Comparison of ENCODE assay signal across 8 cellular contexts in genomic region chr19:58556633-58557252, GRCh38. TPM values are rescaled to one million over a fixed set of nuclear protein-coding genes. Genes with fewer than 3 reads are reported as not detected.
DNase-seq lines count a peak whose midpoint lies in the region; ATAC-seq, FAIRE-seq and TF ChIP-seq lines count a peak whose summit lies in the region.

No MANE protein-coding gene starts in this region.

- no peaks in the 10 kb centered on the region for H3K9me3 ChIP-seq in skeletal muscle satellite cell (replicated peaks; ENCODE audit: low read length)

- DNase-seq in H7, result no peak
- no peak for DNase-seq in fibroblast of the aortic adventitia (ENCODE audit: low read depth)
- DNase-seq in AG20443 (ENCODE audit: low spot score), result no peak
- DNase-seq in NCI-H748 (lab: John Stamatoyannopoulos, UW; ENCODE audit: unreplicated experiment), result no peak
- DNase-seq in urothelium cell line (ENCODE audit: low spot score), result no peak

- H3K9ac ChIP-seq in skeletal muscle satellite cell (ENCODE audit: low read depth, low read length), result peak overlapping the region; percentile 98

- peak overlapping the region; percentile 97 for H3K4me2 ChIP-seq in skeletal muscle satellite cell (ENCODE audit: low read length)

- H3K27me3 ChIP-seq in H7 (ENCODE audit: control insufficient read depth, insufficient read depth, low read length) (no peaks in the 10 kb centered on the region), skeletal muscle satellite cell (ENCODE audit: control insufficient read depth, insufficient read depth, low read length) (no peaks in the 10 kb centered on the region)

- H3K36me3 ChIP-seq in H7 (replicated peaks; ENCODE audit: control insufficient read depth, insufficient read depth, low read length), result peaks cover 19% of the 10 kb centered on the region
- H3K36me3 ChIP-seq in skeletal muscle satellite cell (ENCODE audit: insufficient read depth, low read length), result peaks cover 26% of the 10 kb centered on the region

- TF ChIP-seq CTCF in WI38 (IDR thresholded peaks at IDR 0.05; ENCODE audit: low read depth, low read length) (no peak), fibroblast of the aortic adventitia (IDR thresholded peaks at IDR 0.05; ENCODE audit: insufficient read depth, low read length) (no peak)

- ATAC-seq in HG03520 (IDR thresholded peaks at IDR 0.05; ENCODE audit: unreplicated experiment), result no peak

- peaks cover 39% of the 10 kb centered on the region for H3K4me1 ChIP-seq in skeletal muscle satellite cell (ENCODE audit: control insufficient read depth, insufficient read depth, low read length)

- FAIRE-seq in urothelium cell line (lab: Jason Lieb, UNC), result no peak

- H3K4me3 ChIP-seq in H7 (ENCODE audit: insufficient read depth, low read depth, low read length) (peak overlapping the region; percentile 79), WI38 (ENCODE audit: low read depth, low read length) (peak overlapping the region; percentile 96), fibroblast of the aortic adventitia (ENCODE audit: low read depth, low read length) (peak overlapping the region; percentile 92), skeletal muscle satellite cell (ENCODE audit: low read length) (peak overlapping the region; percentile 94)

RNA-seq across cellular contexts. Expression of gene UBE2M, which starts 1.7 kb away (rescaled TPM):
- total RNA-seq in H7 (2014; rRNA removed; shearing (Covaris generic)), result 131 and 188 TPM in 2 replicates
- total RNA-seq in fibroblast of the aortic adventitia (ENCODE audit: low replicate concordance), result 36.8 and 55.1 TPM in 2 replicates
- 64.6 and 93.0 TPM in 2 replicates for total RNA-seq in skeletal muscle satellite cell (2012; rRNA removed)

RNA-seq across cellular contexts. Expression of gene CHMP2A, which starts 1.8 kb away (rescaled TPM):
- 85.9 and 96.2 TPM in 2 replicates for total RNA-seq in H7 (2014; rRNA removed; shearing (Covaris generic))
- 109 and 239 TPM in 2 replicates for total RNA-seq in fibroblast of the aortic adventitia (ENCODE audit: low replicate concordance)
- total RNA-seq in skeletal muscle satellite cell (2012; rRNA removed), result 86.4 and 113 TPM in 2 replicates

RNA-seq across cellular contexts. Expression of gene TRIM28, which starts 12.9 kb away (rescaled TPM):
- 1,648 and 1,979 TPM in 2 replicates for total RNA-seq in H7 (2014; rRNA removed; shearing (Covaris generic))
- 233 and 474 TPM in 2 replicates for total RNA-seq in fibroblast of the aortic adventitia (ENCODE audit: low replicate concordance)
- total RNA-seq in skeletal muscle satellite cell (2012; rRNA removed), result 252 and 323 TPM in 2 replicates

RNA-seq across cellular contexts. Expression of gene MZF1, which starts 16.4 kb away (rescaled TPM):
- 11.0 and 12.5 TPM in 2 replicates for total RNA-seq in H7 (2014; rRNA removed; shearing (Covaris generic))
- total RNA-seq in fibroblast of the aortic adventitia (ENCODE audit: low replicate concordance), result 15.5 and 21.1 TPM in 2 replicates
- total RNA-seq in skeletal muscle satellite cell (2012; rRNA removed), result 13.7 and 16.4 TPM in 2 replicates

RNA-seq across cellular contexts. Expression of gene ZBTB45, which starts 37.1 kb away (rescaled TPM):
- 12.6 and 20.4 TPM in 2 replicates for total RNA-seq in H7 (2014; rRNA removed; shearing (Covaris generic))
- total RNA-seq in fibroblast of the aortic adventitia (ENCODE audit: low replicate concordance), result 9.2 and 9.9 TPM in 2 replicates
- total RNA-seq in skeletal muscle satellite cell (2012; rRNA removed), result 7.1 and 9.0 TPM in 2 replicates
